ENCODE assay signal across 23 cellular contexts in the genomic region with DNA sequence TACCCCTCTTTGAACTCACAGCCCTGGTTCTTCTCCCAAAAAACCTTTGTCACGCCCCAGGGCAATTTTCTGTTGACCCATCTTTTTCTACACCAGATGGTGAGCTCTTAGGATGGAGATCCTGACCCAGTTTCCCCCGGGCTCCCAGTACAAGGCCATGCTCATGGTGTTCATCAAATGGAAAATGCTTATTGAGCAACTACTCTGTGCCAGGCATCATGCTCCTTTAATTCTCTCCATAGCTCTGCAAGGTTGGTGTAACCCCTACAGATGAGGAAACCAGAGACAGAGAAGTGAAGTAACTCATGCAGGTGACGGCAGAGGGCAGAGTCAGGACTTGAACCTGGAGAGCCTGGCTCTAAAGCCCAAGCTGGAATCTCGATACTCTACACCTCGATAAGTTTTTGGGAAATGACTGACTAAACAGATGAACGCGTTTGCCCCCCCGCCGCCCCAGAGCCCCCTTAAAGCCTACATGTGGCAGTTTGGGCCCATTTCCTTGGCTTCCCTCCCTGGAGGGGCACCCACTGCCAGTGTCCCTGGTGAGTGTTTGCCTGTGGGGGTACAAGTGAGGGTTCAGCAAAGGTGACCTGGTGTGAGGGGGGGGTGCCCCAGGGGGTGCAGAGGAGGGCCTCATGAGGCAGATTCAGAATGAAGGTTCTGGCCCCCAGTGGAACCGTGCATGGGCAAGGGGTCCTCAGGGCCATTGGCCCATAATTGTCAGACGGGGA. TPM values are rescaled to one million over a fixed set of nuclear protein-coding genes. Genes with fewer than 3 reads are reported as not detected.
DNase-seq lines count a peak whose midpoint lies in the region; ATAC-seq, FAIRE-seq and TF ChIP-seq lines count a peak whose summit lies in the region.
"Had no signal": no experiment of that assay in that cellular context is flagged by ENCODE, and none has a peak within 500 bp of the region (broad histone marks: within the 10 kb centered on the region; RNA-seq: fewer than 3 reads in every experiment).

No MANE protein-coding gene starts in this region.

- no peak overlapping the region for H3K4me3 Mint-ChIP-seq in T-helper 17 cell
- H3K4me3 Mint-ChIP-seq in endothelial cell (ENCODE audit: unreplicated experiment): peak overlapping the region; percentile 8
- H3K4me3 Mint-ChIP-seq: WTC11 had no signal

- no peak for TF ChIP-seq POLR2A in GM12892 (IDR thresholded peaks at IDR 0.05; ENCODE audit: low read depth, low read length)

- H3K27ac Mint-ChIP-seq in T-helper 17 cell (peak overlapping the region; percentile 49), endothelial cell (ENCODE audit: unreplicated experiment) (no peak overlapping the region)
- H3K27ac Mint-ChIP-seq: WTC11 had no signal

- TF ChIP-seq CTCF in GM12864 (IDR thresholded peaks at IDR 0.05; ENCODE audit: low read depth, low read length, missing control alignments): peak; percentile 24
- no peak for TF ChIP-seq CTCF in endothelial cell (IDR thresholded peaks at IDR 0.05; ENCODE audit: unreplicated experiment)

- no peak for ATAC-seq in T-helper 17 cell
- ATAC-seq: heart right ventricle, WTC11 had no signal

- no peak for FAIRE-seq in GM12892 (lab: Jason Lieb, UNC)
- FAIRE-seq: RCC 7860 had no signal

- H3K36me3 Mint-ChIP-seq in T-helper 17 cell (ENCODE audit: low read depth): no peaks in the 10 kb centered on the region
- no peaks in the 10 kb centered on the region for H3K36me3 Mint-ChIP-seq in endothelial cell (ENCODE audit: low read depth, unreplicated experiment)
- H3K36me3 Mint-ChIP-seq: WTC11 had no signal

- no peaks in the 10 kb centered on the region for H3K9me3 Mint-ChIP-seq in endothelial cell (ENCODE audit: unreplicated experiment)
- H3K9me3 Mint-ChIP-seq: WTC11 had no signal

- DNase-seq in SIG-M5 treated with dmso at 0.1 percent for 504 hours (lab: John Stamatoyannopoulos, UW; ENCODE audit: unreplicated experiment) (peak; percentile 10), SIG-M5 (lab: John Stamatoyannopoulos, UW) (no peak), GM12864 (ENCODE audit: low read depth) (no peak), T-helper 17 cell (no peak), endothelial cell (ENCODE audit: low spot score) (no peak), GDM1 (lab: John Stamatoyannopoulos, UW) (no peak), GM12892 (ENCODE audit: insufficient read length) (no peak), globus pallidus (ENCODE audit: low spot score) (no peak)
- DNase-seq: amniotic stem cell; caudate nucleus; HCEC 1CT; heart right ventricle; mesenchymal stem cell; NCI-H1436 treated with DMSO at 0.1 percent for 48 hours; NCI-H82; stimulated activated CD4-positive, alpha-beta T cell treated with anti-CD3 and anti-CD28 coated beads, Interleukin-12 subunit alpha, Interleukin-12 subunit beta, amount 100 ng/mL, for 4 hours; upper lobe of left lung had no signal

- no peaks in the 10 kb centered on the region for H3K9me3 ChIP-seq in T-helper 17 cell (ENCODE audit: control insufficient read depth, low read length, poor library complexity, severe bottlenecking)
- H3K9me3 ChIP-seq: BLaER1, heart right ventricle, upper lobe of left lung had no signal

- H3K27me3 Mint-ChIP-seq in T-helper 17 cell (no peaks in the 10 kb centered on the region), endothelial cell (ENCODE audit: unreplicated experiment) (peaks cover 11% of the 10 kb centered on the region)

- H3K4me3 ChIP-seq in GM12864 (ENCODE audit: low read depth, low read length): peak overlapping the region; percentile 81
- H3K4me3 ChIP-seq: BLaER1, heart right ventricle, upper lobe of left lung had no signal

- peaks cover 44% of the 10 kb centered on the region for H3K4me1 Mint-ChIP-seq in T-helper 17 cell
- no peaks in the 10 kb centered on the region for H3K4me1 Mint-ChIP-seq in endothelial cell (ENCODE audit: unreplicated experiment)

RNA-seq across cellular contexts. Expression of a gene that starts 30.2 kb away (rescaled TPM):
- total RNA-seq in T-helper 17 cell (100 to 1,000 TPM; 186 to 243 TPM), endothelial cell (ENCODE audit: unreplicated experiment) (1.8 TPM)
- 38.6 TPM for polyA plus RNA-seq in GM12892 (2012; ENCODE audit: missing spikeins)
- total RNA-seq: A172, LHCN-M2 had no signal
- polyA plus RNA-seq: neural cell had no signal

Comparison
In these comparisons a context has a peak if more than half of its experiments do, and no peak if none do; other contexts are left out.
1. RNA of a gene that starts 30.2 kb away (total RNA-seq): 186 to 243 TPM in T-helper 17 cell; 1.8 TPM in endothelial cell (single experiment); every median in the first group is over 10 times any median in the second.